1 cellular context compared by ENCODE assay signal in genomic region chr17:31390426-31390747, GRCh38.
TF ChIP-seq lines count a peak whose summit lies in the region.

No MANE protein-coding gene starts in this region.

TF ChIP-seq in H1, 55 proteins besides CTCF, POLR2A, EP300 and RAD21 (continued from another document):
- TF ChIP-seq, protein P1, sequence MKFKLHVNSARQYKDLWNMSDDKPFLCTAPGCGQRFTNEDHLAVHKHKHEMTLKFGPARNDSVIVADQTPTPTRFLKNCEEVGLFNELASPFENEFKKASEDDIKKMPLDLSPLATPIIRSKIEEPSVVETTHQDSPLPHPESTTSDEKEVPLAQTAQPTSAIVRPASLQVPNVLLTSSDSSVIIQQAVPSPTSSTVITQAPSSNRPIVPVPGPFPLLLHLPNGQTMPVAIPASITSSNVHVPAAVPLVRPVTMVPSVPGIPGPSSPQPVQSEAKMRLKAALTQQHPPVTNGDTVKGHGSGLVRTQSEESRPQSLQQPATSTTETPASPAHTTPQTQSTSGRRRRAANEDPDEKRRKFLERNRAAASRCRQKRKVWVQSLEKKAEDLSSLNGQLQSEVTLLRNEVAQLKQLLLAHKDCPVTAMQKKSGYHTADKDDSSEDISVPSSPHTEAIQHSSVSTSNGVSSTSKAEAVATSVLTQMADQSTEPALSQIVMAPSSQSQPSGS (IDR thresholded peaks at IDR 0.05; ENCODE audit: low read length): no peak
- TF ChIP-seq CTBP2 (IDR thresholded peaks at IDR 0.05; ENCODE audit: borderline replicate concordance, insufficient read depth, insufficient read length, low read length) (no peak), RFX5 (IDR thresholded peaks at IDR 0.05; ENCODE audit: borderline replicate concordance, low read depth, low read length) (no peak), SAP30 (IDR thresholded peaks at IDR 0.05; ENCODE audit: insufficient read depth, insufficient replicate concordance, low read length) (no peak), CREB1 (IDR thresholded peaks at IDR 0.05) (no peak), RXRA (IDR thresholded peaks at IDR 0.05; ENCODE audit: insufficient read depth, low read depth, low read length) (no peak), NRF1 (IDR thresholded peaks at IDR 0.05; ENCODE audit: low read depth, low read length) (no peak), CHD1 (IDR thresholded peaks at IDR 0.05; ENCODE audit: low read depth, low read length) (no peak), HDAC2 (IDR thresholded peaks at IDR 0.05; ENCODE audit: borderline replicate concordance in 1 of 2, low read depth in 2 of 2, low read length in 2 of 2) (no peak), TBP (IDR thresholded peaks at IDR 0.05; ENCODE audit: low read depth, low read length) (no peak), SP1 (IDR thresholded peaks at IDR 0.05; ENCODE audit: low read depth, low read length) (no peak), EZH2 (IDR thresholded peaks at IDR 0.05; ENCODE audit: low read depth, low read length, severe bottlenecking) (no peak), KDM5A (IDR thresholded peaks at IDR 0.05; ENCODE audit: low read length) (no peak), TCF12 (IDR thresholded peaks at IDR 0.05; ENCODE audit: low read depth, low read length) (no peak)
- TF ChIP-seq, protein P2, sequence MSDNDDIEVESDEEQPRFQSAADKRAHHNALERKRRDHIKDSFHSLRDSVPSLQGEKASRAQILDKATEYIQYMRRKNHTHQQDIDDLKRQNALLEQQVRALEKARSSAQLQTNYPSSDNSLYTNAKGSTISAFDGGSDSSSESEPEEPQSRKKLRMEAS (IDR thresholded peaks at IDR 0.05): no peak
